23 cellular contexts compared by ENCODE assay signal in the genomic region with DNA sequence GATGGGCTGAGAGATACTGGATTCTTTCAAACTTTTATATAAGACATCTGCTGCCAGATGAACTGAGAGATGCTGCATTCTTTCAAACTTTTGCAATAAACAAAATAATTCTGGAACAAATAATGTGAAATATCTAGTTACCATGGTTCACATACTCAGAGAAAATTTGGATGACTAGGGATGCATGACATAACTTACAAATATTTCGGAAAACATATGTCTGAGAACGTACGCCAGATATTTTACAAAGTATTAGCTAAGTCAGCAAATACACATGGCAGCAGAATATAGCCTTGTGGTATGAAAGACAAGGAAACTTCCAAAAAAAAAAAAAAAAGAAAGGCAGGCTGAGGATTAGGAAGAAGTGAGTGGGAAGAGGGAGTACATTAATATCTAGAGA.
DNase-seq lines count a peak whose midpoint lies in the region; ATAC-seq, FAIRE-seq and TF ChIP-seq lines count a peak whose summit lies in the region.
"Had no signal": no experiment of that assay in that cellular context is flagged by ENCODE, and none has a peak within 500 bp of the region (broad histone marks: within the 10 kb centered on the region; RNA-seq: fewer than 3 reads in every experiment).

No MANE protein-coding gene starts in this region.

- CTCF ChIA-PET in activated CD8-positive, alpha-beta T cell treated with anti-CD3 and anti-CD28 coated beads for 36 hours (lab: Charles Lee): no interaction called here
- CTCF ChIA-PET in activated CD8-positive, alpha-beta T cell treated with anti-CD3 and anti-CD28 coated beads, Interleukin-2, amount 10 ng/mL, durations not matched to agents 7 days and 5 days (lab: Charles Lee): interaction anchor here (0.6 kb wide), 1 partner anchor 76 kb away, joined by 3 read pairs; no protein-coding TSS in a partner anchor

- no peaks in the 10 kb centered on the region for H3K27me3 ChIP-seq in neural progenitor cell
- H3K27me3 ChIP-seq: adrenal gland, foreskin keratinocyte, upper lobe of left lung had no signal

- no peak overlapping the region for H3K4me3 ChIP-seq in neural progenitor cell
- H3K4me3 ChIP-seq: adrenal gland, upper lobe of left lung had no signal

- TF ChIP-seq POLR2A in H54 (IDR thresholded peaks at IDR 0.05; ENCODE audit: low read depth, low read length): no peak

- peaks cover 13% of the 10 kb centered on the region for H3K79me2 ChIP-seq in neural progenitor cell (ENCODE audit: low read depth)

- intact Hi-C loops in activated CD8-positive, alpha-beta T cell treated with anti-CD3 and anti-CD28 coated beads for 36 hours (cut with micrococcal nuclease): no loop called here

- H3K36me3 ChIP-seq in neural progenitor cell: no peaks in the 10 kb centered on the region
- H3K36me3 ChIP-seq: adrenal gland had no signal

- H3K27ac ChIP-seq in neural progenitor cell: no peak overlapping the region
- H3K27ac ChIP-seq: adrenal gland, foreskin keratinocyte, KMS-11 had no signal

- no peak for TF ChIP-seq CTCF in activated CD8-positive, alpha-beta T cell treated with anti-CD3 and anti-CD28 coated beads for 36 hours (IDR thresholded peaks at IDR 0.05)
- no peak for TF ChIP-seq CTCF in neural progenitor cell (IDR thresholded peaks at IDR 0.05)

- peaks cover 14% of the 10 kb centered on the region for H3K4me1 ChIP-seq in neural progenitor cell
- H3K4me1 ChIP-seq: foreskin keratinocyte had no signal

- H3K9ac ChIP-seq in neural progenitor cell: no peak overlapping the region
- H3K9ac ChIP-seq: KMS-11 had no signal

- no peaks in the 10 kb centered on the region for H3K9me3 ChIP-seq in neural progenitor cell (ENCODE audit: low read depth)
- H3K9me3 ChIP-seq: adrenal gland, upper lobe of left lung had no signal

- peak overlapping the region; percentile 85 for H3K27ac Mint-ChIP-seq in activated CD8-positive, alpha-beta T cell treated with anti-CD3 and anti-CD28 coated beads for 36 hours
- H3K27ac Mint-ChIP-seq in activated CD8-positive, alpha-beta T cell treated with anti-CD3 and anti-CD28 coated beads, Interleukin-2, amount 10 ng/mL, durations not matched to agents 7 days and 5 days: no peak overlapping the region
- H3K27ac Mint-ChIP-seq in effector memory CD8-positive, alpha-beta T cell: peak overlapping the region; percentile 88 to 95
- H3K27ac Mint-ChIP-seq in neural progenitor cell: no peak overlapping the region
- H3K27ac Mint-ChIP-seq: mesothelial cell of epicardium had no signal

- H3K4me3 Mint-ChIP-seq in activated CD8-positive, alpha-beta T cell treated with anti-CD3 and anti-CD28 coated beads for 36 hours: no peak overlapping the region
- H3K4me3 Mint-ChIP-seq in activated CD8-positive, alpha-beta T cell treated with anti-CD3 and anti-CD28 coated beads, Interleukin-2, amount 10 ng/mL, durations not matched to agents 7 days and 5 days: no peak overlapping the region
- H3K4me3 Mint-ChIP-seq in effector memory CD8-positive, alpha-beta T cell: peak overlapping the region in 1 of 2 donors; percentile 43
- no peak overlapping the region for H3K4me3 Mint-ChIP-seq in neural progenitor cell
- H3K4me3 Mint-ChIP-seq: mesothelial cell of epicardium had no signal

- no peaks in the 10 kb centered on the region for H3F3A ChIP-seq in neural progenitor cell (ENCODE audit: low read depth)

- H3K27me3 Mint-ChIP-seq in activated CD8-positive, alpha-beta T cell treated with anti-CD3 and anti-CD28 coated beads for 36 hours: no peaks in the 10 kb centered on the region
- no peaks in the 10 kb centered on the region for H3K27me3 Mint-ChIP-seq in activated CD8-positive, alpha-beta T cell treated with anti-CD3 and anti-CD28 coated beads, Interleukin-2, amount 10 ng/mL, durations not matched to agents 7 days and 5 days (ENCODE audit: low read depth)
- no peaks in the 10 kb centered on the region for H3K27me3 Mint-ChIP-seq in effector memory CD8-positive, alpha-beta T cell
- peaks cover 5% of the 10 kb centered on the region for H3K27me3 Mint-ChIP-seq in neural progenitor cell (ENCODE audit: insufficient read depth, low read depth)

- FAIRE-seq in H54 (lab: Jason Lieb, UNC): no peak

- H2AFZ ChIP-seq in neural progenitor cell (replicated peaks): no peak overlapping the region

- no peak for DNase-seq in activated CD8-positive, alpha-beta T cell treated with anti-CD3 and anti-CD28 coated beads for 36 hours
- no peak for DNase-seq in activated CD8-positive, alpha-beta T cell treated with anti-CD3 and anti-CD28 coated beads, Interleukin-2, amount 10 ng/mL, durations not matched to agents 7 days and 5 days
- peak; percentile 32 for DNase-seq in HS-5 (ENCODE audit: low read depth)
- DNase-seq in effector memory CD8-positive, alpha-beta T cell: no peak
- DNase-seq in neural progenitor cell (ENCODE audit: low spot score): no peak
- DNase-seq in H54 (ENCODE audit: insufficient read length, low spot score): no peak
- DNase-seq in NCI-H69 (lab: John Stamatoyannopoulos, UW): no peak
- DNase-seq: activated CD8-positive, alpha-beta memory T cell treated with anti-CD3 and anti-CD28 coated beads, Interleukin-2, amount 50 U/mL, for 48 hours; adrenal gland; central memory CD4-positive, alpha-beta T cell; COR-L47; effector CD8-positive, alpha-beta T cell; foreskin keratinocyte; hypothalamus; NCI-H1092 treated with DMSO at 0.1 percent for 48 hours; NCI-H526; occipital lobe; SHP77 treated with DMSO at 0.1 percent for 48 hours; stimulated activated naive CD4-positive, alpha-beta T cell; upper lobe of left lung had no signal

- H3K9me3 Mint-ChIP-seq in activated CD8-positive, alpha-beta T cell treated with anti-CD3 and anti-CD28 coated beads for 36 hours: no peaks in the 10 kb centered on the region
- H3K9me3 Mint-ChIP-seq in activated CD8-positive, alpha-beta T cell treated with anti-CD3 and anti-CD28 coated beads, Interleukin-2, amount 10 ng/mL, durations not matched to agents 7 days and 5 days (ENCODE audit: insufficient read depth): no peaks in the 10 kb centered on the region
- no peaks in the 10 kb centered on the region for H3K9me3 Mint-ChIP-seq in effector memory CD8-positive, alpha-beta T cell
- peaks cover 3% of the 10 kb centered on the region for H3K9me3 Mint-ChIP-seq in neural progenitor cell
- H3K9me3 Mint-ChIP-seq: mesothelial cell of epicardium had no signal

- H3K4me2 ChIP-seq in neural progenitor cell: peak overlapping the region; percentile 45
- H3K4me2 ChIP-seq: KMS-11 had no signal

- no peak for ATAC-seq in activated CD8-positive, alpha-beta T cell treated with anti-CD3 and anti-CD28 coated beads for 36 hours
- no peak for ATAC-seq in activated CD8-positive, alpha-beta T cell treated with anti-CD3 and anti-CD28 coated beads, Interleukin-2, amount 10 ng/mL, durations not matched to agents 7 days and 5 days
- ATAC-seq in effector memory CD8-positive, alpha-beta T cell (replicated peaks): no peak
- ATAC-seq in HG02623 (IDR thresholded peaks at IDR 0.05; ENCODE audit: unreplicated experiment): no peak
- ATAC-seq: foreskin keratinocyte had no signal

- H4K20me1 ChIP-seq in neural progenitor cell (ENCODE audit: low read depth): no peaks in the 10 kb centered on the region

- POLR2A ChIA-PET in activated CD8-positive, alpha-beta T cell treated with anti-CD3 and anti-CD28 coated beads for 36 hours (lab: Charles Lee): no interaction called here
- POLR2A ChIA-PET in activated CD8-positive, alpha-beta T cell treated with anti-CD3 and anti-CD28 coated beads, Interleukin-2, amount 10 ng/mL, durations not matched to agents 7 days and 5 days (lab: Charles Lee): no interaction called here

- peaks cover 80% of the 10 kb centered on the region for H3K36me3 Mint-ChIP-seq in activated CD8-positive, alpha-beta T cell treated with anti-CD3 and anti-CD28 coated beads for 36 hours (ENCODE audit: low read depth)
- H3K36me3 Mint-ChIP-seq in activated CD8-positive, alpha-beta T cell treated with anti-CD3 and anti-CD28 coated beads, Interleukin-2, amount 10 ng/mL, durations not matched to agents 7 days and 5 days (ENCODE audit: low read depth): peaks cover 45% of the 10 kb centered on the region
- peaks cover 54% of the 10 kb centered on the region for H3K36me3 Mint-ChIP-seq in effector memory CD8-positive, alpha-beta T cell (ENCODE audit: insufficient read depth)
- peaks cover 44% of the 10 kb centered on the region for H3K36me3 Mint-ChIP-seq in neural progenitor cell

- H3K4me1 Mint-ChIP-seq in activated CD8-positive, alpha-beta T cell treated with anti-CD3 and anti-CD28 coated beads for 36 hours (ENCODE audit: low read depth): peaks cover 90% of the 10 kb centered on the region
- peaks cover 49% of the 10 kb centered on the region for H3K4me1 Mint-ChIP-seq in activated CD8-positive, alpha-beta T cell treated with anti-CD3 and anti-CD28 coated beads, Interleukin-2, amount 10 ng/mL, durations not matched to agents 7 days and 5 days (ENCODE audit: low read depth)
- H3K4me1 Mint-ChIP-seq in effector memory CD8-positive, alpha-beta T cell (ENCODE audit: low read depth in 2 of 2): peaks cover 49 to 79% of the 10 kb centered on the region in 2 donors
- peaks cover 9% of the 10 kb centered on the region for H3K4me1 Mint-ChIP-seq in neural progenitor cell

Comparison
In these comparisons a context has a peak if more than half of its experiments do, and no peak if none do; other contexts are left out.
1. H3K27ac Mint-ChIP-seq: peak in activated CD8-positive, alpha-beta T cell treated with anti-CD3 and anti-CD28 coated beads for 36 hours (single experiment) and effector memory CD8-positive, alpha-beta T cell (2 of 2); none in activated CD8-positive, alpha-beta T cell treated with anti-CD3 and anti-CD28 coated beads, Interleukin-2, amount 10 ng/mL, durations not matched to agents 7 days and 5 days (single experiment) and neural progenitor cell (single experiment).